Comparison of ENCODE assay signal across 8 cellular contexts in genomic region chr5:77518304-77518703, GRCh38. TPM values are rescaled to one million over a fixed set of nuclear protein-coding genes. Genes with fewer than 3 reads are reported as not detected.
DNase-seq lines count a peak whose midpoint lies in the region; TF ChIP-seq lines count a peak whose summit lies in the region.

No MANE protein-coding gene starts in this region.

- POLR2A ChIA-PET in RWPE1 (lab: Yijun Ruan, JAX; ENCODE audit: low non-redundant PET): no interaction called here
- POLR2A ChIA-PET in activated CD4-positive, alpha-beta T cell treated with anti-CD3 and anti-CD28 coated beads, Interleukin-2, amount 10 ng/mL, durations not matched to agents 7 days and 5 days (lab: Charles Lee): no interaction called here

- H3K27ac ChIP-seq in RWPE1: no peak overlapping the region

- H3K4me1 Mint-ChIP-seq in activated CD4-positive, alpha-beta T cell treated with anti-CD3 and anti-CD28 coated beads, Interleukin-2, amount 10 ng/mL, durations not matched to agents 7 days and 5 days: no peaks in the 10 kb centered on the region

- no peak overlapping the region for H3K27ac Mint-ChIP-seq in activated CD4-positive, alpha-beta T cell treated with anti-CD3 and anti-CD28 coated beads, Interleukin-2, amount 10 ng/mL, durations not matched to agents 7 days and 5 days

- CTCF ChIA-PET in RWPE1 (lab: Yijun Ruan, JAX): interaction anchor here (0.6 to 0.7 kb wide), 2 partner anchors 130 to 492 kb away, joined by 3 to 4 read pairs; no protein-coding TSS in a partner anchor
- CTCF ChIA-PET in activated CD4-positive, alpha-beta T cell treated with anti-CD3 and anti-CD28 coated beads, Interleukin-2, amount 10 ng/mL, durations not matched to agents 7 days and 5 days (lab: Charles Lee): no interaction called here

- no peaks in the 10 kb centered on the region for H3K9me3 Mint-ChIP-seq in activated CD4-positive, alpha-beta T cell treated with anti-CD3 and anti-CD28 coated beads, Interleukin-2, amount 10 ng/mL, durations not matched to agents 7 days and 5 days

- no peak overlapping the region for H3K4me3 Mint-ChIP-seq in activated CD4-positive, alpha-beta T cell treated with anti-CD3 and anti-CD28 coated beads, Interleukin-2, amount 10 ng/mL, durations not matched to agents 7 days and 5 days

- H3K27me3 Mint-ChIP-seq in activated CD4-positive, alpha-beta T cell treated with anti-CD3 and anti-CD28 coated beads, Interleukin-2, amount 10 ng/mL, durations not matched to agents 7 days and 5 days: peaks cover 9% of the 10 kb centered on the region

- H3K36me3 Mint-ChIP-seq in activated CD4-positive, alpha-beta T cell treated with anti-CD3 and anti-CD28 coated beads, Interleukin-2, amount 10 ng/mL, durations not matched to agents 7 days and 5 days (ENCODE audit: low read depth): no peaks in the 10 kb centered on the region

- DNase-seq in EL (peak; percentile 9), RWPE1 (ENCODE audit: low spot score) (peak; percentile 27), iPS-NIHi7 (ENCODE audit: extremely low spot score) (peak; percentile 13)
- peak; percentile 4 for DNase-seq in Jurkat, Clone E6-1 (ENCODE audit: low read depth, low spot score)
- no peak for DNase-seq in activated CD4-positive, CD25-positive, alpha-beta regulatory T cell treated with anti-CD3 and anti-CD28 coated beads, Interleukin-2, amount 50 U/mL, for 72 hours
- DNase-seq in stimulated activated CD4-positive, alpha-beta T cell treated with anti-CD3 and anti-CD28 coated beads, Interleukin-12 subunit alpha, Interleukin-12 subunit beta, amount 100 ng/mL, for 4 hours: no peak
- no peak for DNase-seq in activated CD4-positive, alpha-beta T cell treated with anti-CD3 and anti-CD28 coated beads, Interleukin-2, amount 10 ng/mL, durations not matched to agents 7 days and 5 days
- no peak for DNase-seq in activated CD8-positive, alpha-beta memory T cell treated with anti-CD3 and anti-CD28 coated beads, Interleukin-2, amount 50 U/mL, for 4 hours

- TF ChIP-seq CTCF in RWPE1 (conservative IDR thresholded peaks at IDR 0.05; ENCODE audit: low read depth): peak; percentile 44

- no peak overlapping the region for H3K4me3 ChIP-seq in Jurkat, Clone E6-1 (ENCODE audit: low read length)

RNA-seq across cellular contexts. Expression of gene WDR41, which starts 26.2 kb away (rescaled TPM):
- polyA plus RNA-seq in Jurkat, Clone E6-1 (2012; ENCODE audit: insufficient read depth, insufficient read length): 60.3 TPM
- total RNA-seq in activated CD4-positive, alpha-beta T cell treated with anti-CD3 and anti-CD28 coated beads, Interleukin-2, amount 10 ng/mL, durations not matched to agents 7 days and 5 days: 10 to 100 TPM; 15.3 to 18.0 TPM

Comparison
In these comparisons a context has a peak if more than half of its experiments do, and no peak if none do; other contexts are left out.
1. DNase-seq: peak in EL (single experiment), Jurkat, Clone E6-1 (single experiment), RWPE1 (single experiment) and iPS-NIHi7 (single experiment); none in activated CD4-positive, CD25-positive, alpha-beta regulatory T cell treated with anti-CD3 and anti-CD28 coated beads, Interleukin-2, amount 50 U/mL, for 72 hours (single experiment), stimulated activated CD4-positive, alpha-beta T cell treated with anti-CD3 and anti-CD28 coated beads, Interleukin-12 subunit alpha, Interleukin-12 subunit beta, amount 100 ng/mL, for 4 hours (single experiment), activated CD4-positive, alpha-beta T cell treated with anti-CD3 and anti-CD28 coated beads, Interleukin-2, amount 10 ng/mL, durations not matched to agents 7 days and 5 days (single experiment) and activated CD8-positive, alpha-beta memory T cell treated with anti-CD3 and anti-CD28 coated beads, Interleukin-2, amount 50 U/mL, for 4 hours (single experiment).